10 cellular contexts compared by ENCODE assay signal in the genomic region with DNA sequence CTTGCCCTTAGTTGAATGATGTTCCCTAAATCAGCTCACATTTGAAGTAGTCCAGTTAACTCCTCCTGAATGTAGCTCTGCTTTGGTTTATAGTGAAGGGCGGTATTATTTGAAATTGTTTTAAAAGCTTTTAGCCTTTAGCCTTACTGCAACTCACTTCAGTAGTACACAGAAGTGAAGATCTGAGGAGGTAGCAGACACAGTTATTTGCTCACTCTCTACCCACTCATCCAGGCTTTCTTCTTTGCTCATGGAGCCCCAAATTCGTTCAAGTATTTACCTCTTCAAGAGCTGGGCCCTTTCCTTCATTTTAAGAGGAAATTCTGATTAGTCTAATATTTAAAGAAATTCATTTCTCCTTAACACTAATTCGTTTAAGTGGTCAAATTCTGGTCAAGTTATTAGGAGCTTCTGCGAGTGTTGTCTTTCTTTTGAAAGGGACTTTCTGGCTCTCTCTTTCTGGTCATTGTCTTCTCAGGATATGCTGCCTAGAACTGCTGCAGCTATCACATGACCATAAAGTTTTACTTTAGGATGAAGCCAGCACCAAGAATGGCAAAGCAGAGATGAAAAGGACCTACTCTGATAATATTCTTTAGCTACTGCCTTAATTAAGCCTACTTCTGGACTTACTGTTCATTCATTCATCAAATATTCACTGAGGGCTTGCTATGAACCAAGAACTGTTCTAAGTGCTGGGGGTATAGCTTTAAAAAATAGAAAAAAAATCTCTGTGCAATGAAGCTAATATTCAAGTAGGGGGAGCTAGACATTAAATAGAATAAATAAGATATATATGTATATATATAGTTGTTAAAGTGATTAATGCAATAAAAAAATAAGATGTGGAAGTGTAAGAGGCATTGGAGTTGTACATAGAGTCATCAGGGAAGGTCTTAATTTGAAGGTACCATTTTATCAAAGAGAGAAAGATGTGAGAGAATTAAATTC.
DNase-seq lines count a peak whose midpoint lies in the region; ATAC-seq and TF ChIP-seq lines count a peak whose summit lies in the region.
"Had no signal": no experiment of that assay in that cellular context is flagged by ENCODE, and none has a peak within 500 bp of the region (broad histone marks: within the 10 kb centered on the region; RNA-seq: fewer than 3 reads in every experiment).

No MANE protein-coding gene starts in this region.

- H3K4me1 Mint-ChIP-seq in chondrocyte (ENCODE audit: low read depth), result peaks cover 13% of the 10 kb centered on the region
- H3K4me1 Mint-ChIP-seq in stimulated activated naive B cell treated with anti-CD40 and anti-IgM and Interleukin-4, amounts not matched to agents 10 μg/mL and 1 μg/mL and 100 μg/mL, for 72 hours, result peaks cover 9 to 21% of the 10 kb centered on the region in 2 donors

- H3K27ac ChIP-seq in cardiac muscle cell, result no peak overlapping the region
- H3K27ac ChIP-seq in heart right ventricle, result peak overlapping the region in 1 of 10 donors; percentile 7
- H3K27ac ChIP-seq in coronary artery, result no peak overlapping the region

- H3K27me3 ChIP-seq in cardiac muscle cell (no peaks in the 10 kb centered on the region), heart right ventricle (no peaks in the 10 kb centered on the region)

- no peak for ATAC-seq in heart right ventricle
- peak; percentile 31 to 33 for ATAC-seq in stimulated activated naive B cell treated with anti-CD40 and anti-IgM and Interleukin-4, amounts not matched to agents 10 μg/mL and 1 μg/mL and 100 μg/mL, for 72 hours (replicated peaks)
- ATAC-seq: naive thymus-derived CD4-positive, alpha-beta T cell had no signal

- DNase-seq in cardiac muscle cell (ENCODE audit: low read depth in 1 of 2, low spot score in 1 of 2) (peak in 1 of 2 donors; percentile 30), heart right ventricle (no peak), LNCaP clone FGC (ENCODE audit: low read depth) (no peak), chondrocyte (ENCODE audit: low spot score) (no peak), AG08395 (ENCODE audit: low spot score) (no peak), coronary artery (ENCODE audit: low spot score) (no peak)
- no peak for DNase-seq in stimulated activated naive B cell treated with anti-CD40 and anti-IgM and Interleukin-4, amounts not matched to agents 10 μg/mL and 1 μg/mL and 100 μg/mL, for 72 hours
- no peak for DNase-seq in effector CD8-positive, alpha-beta T cell (lab: John Stamatoyannopoulos, UW)
- DNase-seq: SHP77 treated with DMSO at 0.1 percent for 48 hours had no signal

- intact Hi-C loops in heart right ventricle (cut with DNase I), result no loop called here

- H3K9me3 Mint-ChIP-seq in chondrocyte (ENCODE audit: low read depth), result no peaks in the 10 kb centered on the region
- H3K9me3 Mint-ChIP-seq in stimulated activated naive B cell treated with anti-CD40 and anti-IgM and Interleukin-4, amounts not matched to agents 10 μg/mL and 1 μg/mL and 100 μg/mL, for 72 hours, result no peaks in the 10 kb centered on the region

- H3K36me3 ChIP-seq in cardiac muscle cell, result no peaks in the 10 kb centered on the region
- H3K36me3 ChIP-seq in heart right ventricle, result no peaks in the 10 kb centered on the region

- H3K9me3 ChIP-seq in cardiac muscle cell (ENCODE audit: low read depth) (no peaks in the 10 kb centered on the region), heart right ventricle (no peaks in the 10 kb centered on the region)

- H3K4me1 ChIP-seq in cardiac muscle cell (ENCODE audit: low read depth) (no peaks in the 10 kb centered on the region), heart right ventricle (peaks cover 0 to 20% (median 0%) of the 10 kb centered on the region in 9 donors)

- H3K27me3 Mint-ChIP-seq in chondrocyte (ENCODE audit: low read depth), result no peaks in the 10 kb centered on the region
- no peaks in the 10 kb centered on the region for H3K27me3 Mint-ChIP-seq in stimulated activated naive B cell treated with anti-CD40 and anti-IgM and Interleukin-4, amounts not matched to agents 10 μg/mL and 1 μg/mL and 100 μg/mL, for 72 hours

- no peak overlapping the region for H3K27ac Mint-ChIP-seq in chondrocyte (ENCODE audit: unreplicated experiment)
- no peak overlapping the region for H3K27ac Mint-ChIP-seq in stimulated activated naive B cell treated with anti-CD40 and anti-IgM and Interleukin-4, amounts not matched to agents 10 μg/mL and 1 μg/mL and 100 μg/mL, for 72 hours
- H3K27ac Mint-ChIP-seq: naive thymus-derived CD4-positive, alpha-beta T cell had no signal

- no peaks in the 10 kb centered on the region for H3K36me3 Mint-ChIP-seq in chondrocyte (ENCODE audit: low read depth)
- no peaks in the 10 kb centered on the region for H3K36me3 Mint-ChIP-seq in stimulated activated naive B cell treated with anti-CD40 and anti-IgM and Interleukin-4, amounts not matched to agents 10 μg/mL and 1 μg/mL and 100 μg/mL, for 72 hours

- TF ChIP-seq CTCF in cardiac muscle cell (IDR thresholded peaks at IDR 0.05; ENCODE audit: low read depth, low read length) (peak; percentile 33), heart right ventricle (IDR thresholded peaks at IDR 0.05) (peak in 4 of 9 donors; percentile 22 to 41 (median 28)), LNCaP clone FGC (IDR thresholded peaks at IDR 0.05; ENCODE audit: control insufficient read depth, extremely low read depth, insufficient read depth) (peak; percentile 11; the same call in 1 of the 2 replicates), chondrocyte (IDR thresholded peaks at IDR 0.05) (peak; percentile 79), coronary artery (IDR thresholded peaks at IDR 0.05) (no peak)

- 78 to 85% methylated on average over 4 of the region's 4 CpGs for WGBS in heart right ventricle, 2 donors

- no peak overlapping the region for H3K4me3 ChIP-seq in cardiac muscle cell
- H3K4me3 ChIP-seq in heart right ventricle, result no peak overlapping the region
- no peak overlapping the region for H3K4me3 ChIP-seq in LNCaP clone FGC (ENCODE audit: low read depth, low read length)
- no peak overlapping the region for H3K4me3 ChIP-seq in coronary artery

- H3K4me3 Mint-ChIP-seq in chondrocyte (ENCODE audit: unreplicated experiment), result no peak overlapping the region
- no peak overlapping the region for H3K4me3 Mint-ChIP-seq in stimulated activated naive B cell treated with anti-CD40 and anti-IgM and Interleukin-4, amounts not matched to agents 10 μg/mL and 1 μg/mL and 100 μg/mL, for 72 hours
- H3K4me3 Mint-ChIP-seq: naive thymus-derived CD4-positive, alpha-beta T cell had no signal

Comparison
In these comparisons a context has a peak if more than half of its experiments do, and no peak if none do; other contexts are left out.
1. ATAC-seq: peak in stimulated activated naive B cell treated with anti-CD40 and anti-IgM and Interleukin-4, amounts not matched to agents 10 μg/mL and 1 μg/mL and 100 μg/mL, for 72 hours (2 of 2); none in heart right ventricle (0 of 8).